In the genomic region with DNA sequence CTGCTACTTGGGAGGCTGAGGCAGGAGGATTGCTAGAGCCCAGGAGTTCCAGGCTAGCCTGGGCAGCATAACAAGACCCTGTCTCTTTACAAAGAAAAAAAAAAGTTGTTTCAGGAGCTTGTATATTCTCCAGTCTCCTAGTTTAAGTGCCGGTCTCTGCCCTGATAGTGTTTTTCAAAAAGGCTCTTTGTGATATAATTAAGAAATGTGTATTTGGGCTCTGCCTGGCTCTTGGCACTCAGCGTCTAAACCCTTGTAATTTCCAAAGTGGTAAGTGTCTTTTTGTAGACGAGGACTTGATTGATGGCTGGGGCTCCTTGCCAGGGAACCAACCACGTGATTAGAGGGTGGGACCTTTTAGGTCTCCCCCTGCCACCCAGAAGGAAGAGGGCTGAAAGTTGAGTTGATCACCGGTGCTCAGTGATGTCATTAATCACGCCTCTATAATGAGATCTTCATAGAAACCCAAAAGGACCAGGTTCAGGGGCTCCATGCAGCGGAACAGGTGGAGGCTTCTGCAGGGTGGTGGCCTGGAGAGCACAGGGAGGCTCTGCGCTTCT, we compare ENCODE assay signal across 14 cellular contexts. TPM values are rescaled to one million over a fixed set of nuclear protein-coding genes. Genes with fewer than 3 reads are reported as not detected.
DNase-seq lines count a peak whose midpoint lies in the region; ATAC-seq and TF ChIP-seq lines count a peak whose summit lies in the region.
"Had no signal": no experiment of that assay in that cellular context is flagged by ENCODE, and none has a peak within 500 bp of the region (broad histone marks: within the 10 kb centered on the region; RNA-seq: fewer than 3 reads in every experiment).

No MANE protein-coding gene starts in this region.

- H3K36me3 ChIP-seq in GM23338 (ENCODE audit: insufficient read depth), result peaks cover 77% of the 10 kb centered on the region
- peaks cover 46% of the 10 kb centered on the region; the same call in 1 of the 2 replicates for H3K36me3 ChIP-seq in Loucy (ENCODE audit: insufficient read depth, low read length)
- peaks cover 63% of the 10 kb centered on the region for H3K36me3 ChIP-seq in osteoblast (ENCODE audit: insufficient read depth, low read length)

- peaks cover 14% of the 10 kb centered on the region for H3K4me1 Mint-ChIP-seq in GM23338
- peaks cover 38% of the 10 kb centered on the region for H3K4me1 Mint-ChIP-seq in activated naive CD8-positive, alpha-beta T cell treated with anti-CD3 and anti-CD28 coated beads for 36 hours

- H3K27ac Mint-ChIP-seq in GM23338, result no peak overlapping the region
- no peak overlapping the region for H3K27ac Mint-ChIP-seq in activated naive CD8-positive, alpha-beta T cell treated with anti-CD3 and anti-CD28 coated beads for 36 hours

- H3K4me2 ChIP-seq in GM23338 (no peak overlapping the region), Loucy (ENCODE audit: low read depth, low read length, poor library complexity, severe bottlenecking) (peak overlapping the region; percentile 98), osteoblast (ENCODE audit: insufficient read depth, low read length) (no peak overlapping the region)

- no peaks in the 10 kb centered on the region for H3K9me3 Mint-ChIP-seq in GM23338
- H3K9me3 Mint-ChIP-seq in activated naive CD8-positive, alpha-beta T cell treated with anti-CD3 and anti-CD28 coated beads for 36 hours, result no peaks in the 10 kb centered on the region

- peaks cover 82% of the 10 kb centered on the region for H3K36me3 Mint-ChIP-seq in GM23338 (ENCODE audit: low read depth)
- peaks cover 49% of the 10 kb centered on the region for H3K36me3 Mint-ChIP-seq in activated naive CD8-positive, alpha-beta T cell treated with anti-CD3 and anti-CD28 coated beads for 36 hours

- DNase-seq in GM23338 (ENCODE audit: low spot score), result no peak
- no peak for DNase-seq in activated naive CD8-positive, alpha-beta T cell treated with anti-CD3 and anti-CD28 coated beads for 36 hours
- peak; percentile 37 for DNase-seq in osteoblast (ENCODE audit: insufficient read length, low spot score, missing footprints)
- no peak for DNase-seq in NCI-H2081 treated with DMSO at 0.1 percent for 48 hours (lab: John Stamatoyannopoulos, UW)
- no peak for DNase-seq in COR-L47 (lab: John Stamatoyannopoulos, UW)
- DNase-seq: activated CD4-positive, alpha-beta T cell treated with anti-CD3 and anti-CD28 coated beads for 1 hour; activated T-cell treated with anti-CD3 and anti-CD28 coated beads, Interleukin-2, amount 50 U/mL, for 1 hour; amniotic stem cell; KBM-7; NCI-H69; SW 1271 had no signal

- H3K27me3 Mint-ChIP-seq in GM23338 (ENCODE audit: insufficient read depth, low read depth, poor library complexity), result peaks cover 10% of the 10 kb centered on the region
- no peaks in the 10 kb centered on the region for H3K27me3 Mint-ChIP-seq in activated naive CD8-positive, alpha-beta T cell treated with anti-CD3 and anti-CD28 coated beads for 36 hours

- H2AFZ ChIP-seq in GM23338 (no peak overlapping the region), Loucy (ENCODE audit: low read length) (no peak overlapping the region), osteoblast (ENCODE audit: low read length) (no peak overlapping the region)

- H3K4me1 ChIP-seq in GM23338 (ENCODE audit: insufficient read depth), result peaks cover 30% of the 10 kb centered on the region
- H3K4me1 ChIP-seq in Loucy (ENCODE audit: insufficient read depth, low read length, poor library complexity, severe bottlenecking), result peaks cover 40% of the 10 kb centered on the region
- H3K4me1 ChIP-seq in osteoblast (ENCODE audit: insufficient read depth, low read length), result peaks cover 18% of the 10 kb centered on the region

- H3K27me3 ChIP-seq in GM23338 (ENCODE audit: insufficient read depth) (no peaks in the 10 kb centered on the region), Loucy (ENCODE audit: insufficient read depth, low read length, poor library complexity, severe bottlenecking) (no peaks in the 10 kb centered on the region), osteoblast (ENCODE audit: insufficient read depth, low read length) (no peaks in the 10 kb centered on the region)
- H3K27me3 ChIP-seq: suprapubic skin had no signal

- TF ChIP-seq CTCF in GM23338 (conservative IDR thresholded peaks at IDR 0.05; ENCODE audit: low read depth in 2 of 2) (no peak), Loucy (conservative IDR thresholded peaks at IDR 0.05; ENCODE audit: low read length) (no peak), osteoblast (IDR thresholded peaks at IDR 0.05; ENCODE audit: extremely low read depth, low read depth, low read length) (no peak)

- H3K9me2 ChIP-seq in GM23338 (ENCODE audit: insufficient read depth) (no peaks in the 10 kb centered on the region), Loucy (replicated peaks; ENCODE audit: low read depth, low read length) (no peaks in the 10 kb centered on the region)

- peak overlapping the region; percentile 76; the same call in 1 of the 2 replicates for H3K27ac ChIP-seq in GM23338 (ENCODE audit: low read depth)
- no peak overlapping the region for H3K27ac ChIP-seq in osteoblast (ENCODE audit: low read depth, low read length)
- H3K27ac ChIP-seq: suprapubic skin had no signal

- no peak overlapping the region for H3K4me3 Mint-ChIP-seq in GM23338
- H3K4me3 Mint-ChIP-seq in activated naive CD8-positive, alpha-beta T cell treated with anti-CD3 and anti-CD28 coated beads for 36 hours, result peak overlapping the region; percentile 40

- no peaks in the 10 kb centered on the region for H3K9me3 ChIP-seq in Loucy (ENCODE audit: insufficient read depth, low read depth, low read length)
- H3K9me3 ChIP-seq in osteoblast (ENCODE audit: low read depth, low read length), result no peaks in the 10 kb centered on the region
- H3K9me3 ChIP-seq: suprapubic skin had no signal

- ATAC-seq in GM23338, result no peak
- no peak for ATAC-seq in HG03095 (IDR thresholded peaks at IDR 0.05; ENCODE audit: unreplicated experiment)

- H4K20me1 ChIP-seq in GM23338 (replicated peaks; ENCODE audit: insufficient read depth), result peaks cover 78% of the 10 kb centered on the region
- H4K20me1 ChIP-seq in Loucy (ENCODE audit: insufficient read depth, low read length, poor library complexity, severe bottlenecking), result peaks cover 67% of the 10 kb centered on the region
- peaks cover 57% of the 10 kb centered on the region for H4K20me1 ChIP-seq in osteoblast (ENCODE audit: insufficient read depth, low read length)

- H3K4me3 ChIP-seq in GM23338, result no peak overlapping the region
- H3K4me3 ChIP-seq in Loucy (ENCODE audit: low read length, poor library complexity, severe bottlenecking), result peak overlapping the region; percentile 22
- no peak overlapping the region for H3K4me3 ChIP-seq in osteoblast (ENCODE audit: insufficient read depth, low read length)
- H3K4me3 ChIP-seq: suprapubic skin had no signal

- peak overlapping the region; percentile 97 for H3K9ac ChIP-seq in Loucy (ENCODE audit: low read depth, low read length, poor library complexity, severe bottlenecking)

- H3K79me2 ChIP-seq in GM23338 (replicated peaks; ENCODE audit: insufficient read depth), result peaks cover 85% of the 10 kb centered on the region
- peaks cover 75% of the 10 kb centered on the region for H3K79me2 ChIP-seq in Loucy (ENCODE audit: insufficient read depth, low read length)
- peaks cover 83% of the 10 kb centered on the region for H3K79me2 ChIP-seq in osteoblast (ENCODE audit: insufficient read depth, low read length)

- H3F3A ChIP-seq in GM23338 (replicated peaks; ENCODE audit: low read depth) (peaks cover 43% of the 10 kb centered on the region), Loucy (ENCODE audit: low read depth) (no peaks in the 10 kb centered on the region; the same call in 1 of the 2 replicates)

TF ChIP-seq in GM23338, 12 proteins besides CTCF, POLR2A, EP300 and RAD21 (continues in another document):
- TF ChIP-seq STAT1 (IDR thresholded peaks at IDR 0.05; ENCODE audit: unreplicated experiment), result no peak
- TF ChIP-seq EZH2phosphoT487 (IDR thresholded peaks at IDR 0.05; ENCODE audit: unreplicated experiment), result no peak
- TF ChIP-seq EZH2 (IDR thresholded peaks at IDR 0.05; ENCODE audit: low read depth, unreplicated experiment), result no peak
- TF ChIP-seq NANOG (IDR thresholded peaks at IDR 0.05; ENCODE audit: borderline replicate concordance), result no peak

RNA-seq across cellular contexts. Expression of a gene that starts 4.4 kb away (rescaled TPM):
- 323 and 355 TPM in 2 replicates for total RNA-seq in GM23338 (2014; rRNA removed; shearing (Covaris generic))
- polyA plus RNA-seq in GM23338 (2016; fragmentation: Nextera tagmentation; extraction: Ambion mirVana), result 106 and 113 TPM in 2 replicates
- total RNA-seq in activated naive CD8-positive, alpha-beta T cell treated with anti-CD3 and anti-CD28 coated beads for 36 hours, result 100 to 1,000 TPM; 315 to 319 TPM
- 151 and 176 TPM in 2 replicates for total RNA-seq in osteoblast

RNA-seq across cellular contexts. Expression of a gene that starts 44.4 kb away (rescaled TPM):
- total RNA-seq in GM23338 (2014; rRNA removed; shearing (Covaris generic)), result 10.1 and 12.0 TPM in 2 replicates
- 13.9 and 14.6 TPM in 2 replicates for polyA plus RNA-seq in GM23338 (2016; fragmentation: Nextera tagmentation; extraction: Ambion mirVana)
- 1 to 10 TPM; 3.1 to 3.2 TPM for total RNA-seq in activated naive CD8-positive, alpha-beta T cell treated with anti-CD3 and anti-CD28 coated beads for 36 hours
- 3.8 and 4.0 TPM in 2 replicates for total RNA-seq in osteoblast

RNA-seq across cellular contexts. Expression of a gene that starts 44.8 kb away (rescaled TPM):
- 15.6 and 44.3 TPM in 2 replicates for total RNA-seq in GM23338 (2014; rRNA removed; shearing (Covaris generic))
- polyA plus RNA-seq in GM23338 (2016; fragmentation: Nextera tagmentation; extraction: Ambion mirVana), result 49.1 and 50.9 TPM in 2 replicates
- total RNA-seq in activated naive CD8-positive, alpha-beta T cell treated with anti-CD3 and anti-CD28 coated beads for 36 hours, result 10 to 100 TPM; 45.6 to 48.7 TPM
- total RNA-seq in osteoblast, result 16.3 and 25.0 TPM in 2 replicates
